In the genomic region with DNA sequence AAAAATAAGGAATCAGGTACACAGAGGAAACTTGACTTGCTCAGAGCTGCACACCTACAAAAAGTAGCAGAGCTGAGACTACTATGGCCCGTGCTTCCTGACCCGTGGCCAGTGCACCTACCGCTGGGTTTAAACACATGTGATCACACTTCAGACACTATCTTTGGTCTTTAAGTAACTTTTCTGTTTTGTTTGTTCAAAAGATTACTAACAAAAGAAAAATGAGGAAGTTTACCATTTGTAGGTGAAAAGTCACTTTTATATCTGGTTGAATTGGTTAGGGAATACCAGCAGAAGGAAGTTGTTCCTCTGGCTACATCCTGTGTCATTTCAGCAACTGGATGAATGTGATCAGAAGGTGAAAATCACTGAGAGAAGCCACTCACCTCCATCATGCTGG, we compare ENCODE assay signal across 1 cellular context.
A peak's percentile ranks its signal among the peaks of the same experiment; 100 is the strongest.
TF ChIP-seq lines count a peak whose summit lies in the region.

No MANE protein-coding gene starts in this region.

TF ChIP-seq in GM12878, 131 proteins besides CTCF, POLR2A, EP300 and RAD21 (continues in another document):
- TF ChIP-seq WRNIP1 (IDR thresholded peaks at IDR 0.05; ENCODE audit: borderline replicate concordance, low read depth, low read length) = no peak
- no peak for TF ChIP-seq NFXL1 (IDR thresholded peaks at IDR 0.05; ENCODE audit: borderline replicate concordance)
- TF ChIP-seq MEF2B (IDR thresholded peaks at IDR 0.05; ENCODE audit: partially characterized antibody, poor library complexity, severe bottlenecking) = peak; percentile 60
- no peak for TF ChIP-seq POU2F2 (IDR thresholded peaks at IDR 0.05; ENCODE audit: borderline replicate concordance, low read depth, low read length)
- TF ChIP-seq GATAD2B (conservative IDR thresholded peaks at IDR 0.05; ENCODE audit: low read depth) = no peak
- peak; percentile 9 to 30; a peak in 1 of 4 replicates for TF ChIP-seq BHLHE40 (IDR thresholded peaks at IDR 0.05; ENCODE audit: borderline replicate concordance in 1 of 2, low read depth in 2 of 2, low read length in 1 of 2)
- no peak for TF ChIP-seq RB1 (IDR thresholded peaks at IDR 0.05; ENCODE audit: borderline replicate concordance)
- no peak for TF ChIP-seq LARP7 (IDR thresholded peaks at IDR 0.05)
- TF ChIP-seq USF2 (IDR thresholded peaks at IDR 0.05; ENCODE audit: borderline replicate concordance, low read depth, low read length) = no peak
- TF ChIP-seq, protein P1, sequence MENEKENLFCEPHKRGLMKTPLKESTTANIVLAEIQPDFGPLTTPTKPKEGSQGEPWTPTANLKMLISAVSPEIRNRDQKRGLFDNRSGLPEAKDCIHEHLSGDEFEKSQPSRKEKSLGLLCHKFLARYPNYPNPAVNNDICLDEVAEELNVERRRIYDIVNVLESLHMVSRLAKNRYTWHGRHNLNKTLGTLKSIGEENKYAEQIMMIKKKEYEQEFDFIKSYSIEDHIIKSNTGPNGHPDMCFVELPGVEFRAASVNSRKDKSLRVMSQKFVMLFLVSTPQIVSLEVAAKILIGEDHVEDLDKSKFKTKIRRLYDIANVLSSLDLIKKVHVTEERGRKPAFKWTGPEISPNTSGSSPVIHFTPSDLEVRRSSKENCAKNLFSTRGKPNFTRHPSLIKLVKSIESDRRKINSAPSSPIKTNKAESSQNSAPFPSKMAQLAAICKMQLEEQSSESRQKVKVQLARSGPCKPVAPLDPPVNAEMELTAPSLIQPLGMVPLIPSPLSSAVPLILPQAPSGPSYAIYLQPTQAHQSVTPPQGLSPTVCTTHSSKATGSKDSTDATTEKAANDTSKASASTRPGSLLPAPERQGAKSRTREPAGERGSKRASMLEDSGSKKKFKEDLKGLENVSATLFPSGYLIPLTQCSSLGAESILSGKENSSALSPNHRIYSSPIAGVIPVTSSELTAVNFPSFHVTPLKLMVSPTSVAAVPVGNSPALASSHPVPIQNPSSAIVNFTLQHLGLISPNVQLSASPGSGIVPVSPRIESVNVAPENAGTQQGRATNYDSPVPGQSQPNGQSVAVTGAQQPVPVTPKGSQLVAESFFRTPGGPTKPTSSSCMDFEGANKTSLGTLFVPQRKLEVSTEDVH (IDR thresholded peaks at IDR 0.05; ENCODE audit: low read depth, partially characterized antibody) = no peak
- TF ChIP-seq, protein P2, sequence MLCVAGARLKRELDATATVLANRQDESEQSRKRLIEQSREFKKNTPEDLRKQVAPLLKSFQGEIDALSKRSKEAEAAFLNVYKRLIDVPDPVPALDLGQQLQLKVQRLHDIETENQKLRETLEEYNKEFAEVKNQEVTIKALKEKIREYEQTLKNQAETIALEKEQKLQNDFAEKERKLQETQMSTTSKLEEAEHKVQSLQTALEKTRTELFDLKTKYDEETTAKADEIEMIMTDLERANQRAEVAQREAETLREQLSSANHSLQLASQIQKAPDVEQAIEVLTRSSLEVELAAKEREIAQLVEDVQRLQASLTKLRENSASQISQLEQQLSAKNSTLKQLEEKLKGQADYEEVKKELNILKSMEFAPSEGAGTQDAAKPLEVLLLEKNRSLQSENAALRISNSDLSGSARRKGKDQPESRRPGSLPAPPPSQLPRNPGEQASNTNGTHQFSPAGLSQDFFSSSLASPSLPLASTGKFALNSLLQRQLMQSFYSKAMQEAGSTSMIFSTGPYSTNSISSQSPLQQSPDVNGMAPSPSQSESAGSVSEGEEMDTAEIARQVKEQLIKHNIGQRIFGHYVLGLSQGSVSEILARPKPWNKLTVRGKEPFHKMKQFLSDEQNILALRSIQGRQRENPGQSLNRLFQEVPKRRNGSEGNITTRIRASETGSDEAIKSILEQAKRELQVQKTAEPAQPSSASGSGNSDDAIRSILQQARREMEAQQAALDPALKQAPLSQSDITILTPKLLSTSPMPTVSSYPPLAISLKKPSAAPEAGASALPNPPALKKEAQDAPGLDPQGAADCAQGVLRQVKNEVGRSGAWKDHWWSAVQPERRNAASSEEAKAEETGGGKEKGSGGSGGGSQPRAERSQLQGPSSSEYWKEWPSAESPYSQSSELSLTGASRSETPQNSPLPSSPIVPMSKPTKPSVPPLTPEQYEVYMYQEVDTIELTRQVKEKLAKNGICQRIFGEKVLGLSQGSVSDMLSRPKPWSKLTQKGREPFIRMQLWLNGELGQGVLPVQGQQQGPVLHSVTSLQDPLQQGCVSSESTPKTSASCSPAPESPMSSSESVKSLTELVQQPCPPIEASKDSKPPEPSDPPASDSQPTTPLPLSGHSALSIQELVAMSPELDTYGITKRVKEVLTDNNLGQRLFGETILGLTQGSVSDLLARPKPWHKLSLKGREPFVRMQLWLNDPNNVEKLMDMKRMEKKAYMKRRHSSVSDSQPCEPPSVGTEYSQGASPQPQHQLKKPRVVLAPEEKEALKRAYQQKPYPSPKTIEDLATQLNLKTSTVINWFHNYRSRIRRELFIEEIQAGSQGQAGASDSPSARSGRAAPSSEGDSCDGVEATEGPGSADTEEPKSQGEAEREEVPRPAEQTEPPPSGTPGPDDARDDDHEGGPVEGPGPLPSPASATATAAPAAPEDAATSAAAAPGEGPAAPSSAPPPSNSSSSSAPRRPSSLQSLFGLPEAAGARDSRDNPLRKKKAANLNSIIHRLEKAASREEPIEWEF (IDR thresholded peaks at IDR 0.05; ENCODE audit: insufficient replicate concordance, low read depth, low read length) = no peak
- TF ChIP-seq SMARCA5 (IDR thresholded peaks at IDR 0.05) = 0 out of 2 replicates have a peak, but pooled peaks have one; percentile 36
- 0 out of 2 replicates have a peak, but pooled peaks have one; percentile 16 for TF ChIP-seq MTA2 (IDR thresholded peaks at IDR 0.05; ENCODE audit: low read depth)
- TF ChIP-seq BMI1 (IDR thresholded peaks at IDR 0.05; ENCODE audit: borderline replicate concordance) = no peak
- TF ChIP-seq SUZ12 (IDR thresholded peaks at IDR 0.05; ENCODE audit: unreplicated experiment) = no peak
- TF ChIP-seq RELB (IDR thresholded peaks at IDR 0.05; ENCODE audit: low read depth) = no peak
- no peak for TF ChIP-seq SMAD5 (IDR thresholded peaks at IDR 0.05; ENCODE audit: low read depth)
- no peak for TF ChIP-seq SP1 (IDR thresholded peaks at IDR 0.05; ENCODE audit: low read depth, low read length)
- no peak for TF ChIP-seq ESRRA (IDR thresholded peaks at IDR 0.05; ENCODE audit: low read length)
- TF ChIP-seq RELA (IDR thresholded peaks at IDR 0.05; ENCODE audit: borderline replicate concordance, partially characterized antibody) = no peak
- no peak for TF ChIP-seq CREB1 (IDR thresholded peaks at IDR 0.05; ENCODE audit: low read depth)
- no peak for TF ChIP-seq CHD4 (IDR thresholded peaks at IDR 0.05)
- no peak for TF ChIP-seq CBFB (IDR thresholded peaks at IDR 0.05; ENCODE audit: low read depth)
- TF ChIP-seq TCF3 (IDR thresholded peaks at IDR 0.05; ENCODE audit: borderline replicate concordance, insufficient read depth, low read depth, low read length) = no peak
- no peak for TF ChIP-seq ATF7 (IDR thresholded peaks at IDR 0.05; ENCODE audit: low read depth)
- TF ChIP-seq ZBED1 (IDR thresholded peaks at IDR 0.05; ENCODE audit: borderline replicate concordance) = no peak
- TF ChIP-seq ZNF217 (IDR thresholded peaks at IDR 0.05) = no peak
- TF ChIP-seq PAX5 (IDR thresholded peaks at IDR 0.05; ENCODE audit: borderline replicate concordance, low read depth, low read length) = 0 out of 2 replicates have a peak, but pooled peaks have one; percentile 22
- TF ChIP-seq USF1 (IDR thresholded peaks at IDR 0.05; ENCODE audit: borderline replicate concordance, extremely low read length, insufficient read depth, low read depth, low read length) = no peak
- TF ChIP-seq EED (IDR thresholded peaks at IDR 0.05; ENCODE audit: low read depth) = no peak
- TF ChIP-seq ZNF207 (IDR thresholded peaks at IDR 0.05; ENCODE audit: borderline replicate concordance) = no peak
- TF ChIP-seq FOXM1 (IDR thresholded peaks at IDR 0.05; ENCODE audit: low read depth, low read length) = no peak
- TF ChIP-seq NRF1 (conservative IDR thresholded peaks at IDR 0.05; ENCODE audit: low read depth, low read length) = no peak
- TF ChIP-seq, protein P3, sequence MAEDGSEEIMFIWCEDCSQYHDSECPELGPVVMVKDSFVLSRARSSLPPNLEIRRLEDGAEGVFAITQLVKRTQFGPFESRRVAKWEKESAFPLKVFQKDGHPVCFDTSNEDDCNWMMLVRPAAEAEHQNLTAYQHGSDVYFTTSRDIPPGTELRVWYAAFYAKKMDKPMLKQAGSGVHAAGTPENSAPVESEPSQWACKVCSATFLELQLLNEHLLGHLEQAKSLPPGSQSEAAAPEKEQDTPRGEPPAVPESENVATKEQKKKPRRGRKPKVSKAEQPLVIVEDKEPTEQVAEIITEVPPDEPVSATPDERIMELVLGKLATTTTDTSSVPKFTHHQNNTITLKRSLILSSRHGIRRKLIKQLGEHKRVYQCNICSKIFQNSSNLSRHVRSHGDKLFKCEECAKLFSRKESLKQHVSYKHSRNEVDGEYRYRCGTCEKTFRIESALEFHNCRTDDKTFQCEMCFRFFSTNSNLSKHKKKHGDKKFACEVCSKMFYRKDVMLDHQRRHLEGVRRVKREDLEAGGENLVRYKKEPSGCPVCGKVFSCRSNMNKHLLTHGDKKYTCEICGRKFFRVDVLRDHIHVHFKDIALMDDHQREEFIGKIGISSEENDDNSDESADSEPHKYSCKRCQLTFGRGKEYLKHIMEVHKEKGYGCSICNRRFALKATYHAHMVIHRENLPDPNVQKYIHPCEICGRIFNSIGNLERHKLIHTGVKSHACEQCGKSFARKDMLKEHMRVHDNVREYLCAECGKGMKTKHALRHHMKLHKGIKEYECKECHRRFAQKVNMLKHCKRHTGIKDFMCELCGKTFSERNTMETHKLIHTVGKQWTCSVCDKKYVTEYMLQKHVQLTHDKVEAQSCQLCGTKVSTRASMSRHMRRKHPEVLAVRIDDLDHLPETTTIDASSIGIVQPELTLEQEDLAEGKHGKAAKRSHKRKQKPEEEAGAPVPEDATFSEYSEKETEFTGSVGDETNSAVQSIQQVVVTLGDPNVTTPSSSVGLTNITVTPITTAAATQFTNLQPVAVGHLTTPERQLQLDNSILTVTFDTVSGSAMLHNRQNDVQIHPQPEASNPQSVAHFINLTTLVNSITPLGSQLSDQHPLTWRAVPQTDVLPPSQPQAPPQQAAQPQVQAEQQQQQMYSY (CRISPR knock-in tag; IDR thresholded peaks at IDR 0.05) = no peak
- peak; percentile 19; the same call in 1 of the 2 replicates for TF ChIP-seq IKZF1 (conservative IDR thresholded peaks at IDR 0.05)
- TF ChIP-seq, protein P4, sequence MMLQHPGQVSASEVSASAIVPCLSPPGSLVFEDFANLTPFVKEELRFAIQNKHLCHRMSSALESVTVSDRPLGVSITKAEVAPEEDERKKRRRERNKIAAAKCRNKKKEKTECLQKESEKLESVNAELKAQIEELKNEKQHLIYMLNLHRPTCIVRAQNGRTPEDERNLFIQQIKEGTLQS (IDR thresholded peaks at IDR 0.05; ENCODE audit: borderline replicate concordance, extremely low read depth, low read depth, low read length) = no peak
- peak; percentile 55 for TF ChIP-seq NR2F1 (conservative IDR thresholded peaks at IDR 0.05)
- TF ChIP-seq YY1 (IDR thresholded peaks at IDR 0.05; ENCODE audit: low read depth, low read length) = no peak
- TF ChIP-seq ZSCAN29 (IDR thresholded peaks at IDR 0.05) = no peak
- TF ChIP-seq POLR2AphosphoS5 (IDR thresholded peaks at IDR 0.05; ENCODE audit: low read length) = no peak
- TF ChIP-seq ZNF384 (IDR thresholded peaks at IDR 0.05; ENCODE audit: borderline replicate concordance, low read depth, low read length) = no peak
- TF ChIP-seq, protein P5, sequence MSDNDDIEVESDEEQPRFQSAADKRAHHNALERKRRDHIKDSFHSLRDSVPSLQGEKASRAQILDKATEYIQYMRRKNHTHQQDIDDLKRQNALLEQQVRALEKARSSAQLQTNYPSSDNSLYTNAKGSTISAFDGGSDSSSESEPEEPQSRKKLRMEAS (IDR thresholded peaks at IDR 0.05; ENCODE audit: low read depth, low read length) = no peak
- TF ChIP-seq, protein P6, sequence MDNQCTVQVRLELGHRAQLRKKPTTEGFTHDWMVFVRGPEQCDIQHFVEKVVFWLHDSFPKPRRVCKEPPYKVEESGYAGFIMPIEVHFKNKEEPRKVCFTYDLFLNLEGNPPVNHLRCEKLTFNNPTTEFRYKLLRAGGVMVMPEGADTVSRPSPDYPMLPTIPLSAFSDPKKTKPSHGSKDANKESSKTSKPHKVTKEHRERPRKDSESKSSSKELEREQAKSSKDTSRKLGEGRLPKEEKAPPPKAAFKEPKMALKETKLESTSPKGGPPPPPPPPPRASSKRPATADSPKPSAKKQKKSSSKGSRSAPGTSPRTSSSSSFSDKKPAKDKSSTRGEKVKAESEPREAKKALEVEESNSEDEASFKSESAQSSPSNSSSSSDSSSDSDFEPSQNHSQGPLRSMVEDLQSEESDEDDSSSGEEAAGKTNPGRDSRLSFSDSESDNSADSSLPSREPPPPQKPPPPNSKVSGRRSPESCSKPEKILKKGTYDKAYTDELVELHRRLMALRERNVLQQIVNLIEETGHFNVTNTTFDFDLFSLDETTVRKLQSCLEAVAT (IDR thresholded peaks at IDR 0.05) = no peak
- TF ChIP-seq MTA3 (IDR thresholded peaks at IDR 0.05; ENCODE audit: borderline replicate concordance, low read length) = no peak
- no peak for TF ChIP-seq PAX8 (IDR thresholded peaks at IDR 0.05)
- no peak for TF ChIP-seq NR2C1 (IDR thresholded peaks at IDR 0.05)
- peak in 1 of 2 experiments; percentile 15; a peak in 1 of 4 replicates for TF ChIP-seq IKZF2 (IDR thresholded peaks at IDR 0.05)
- no peak for TF ChIP-seq CHD2 (IDR thresholded peaks at IDR 0.05; ENCODE audit: borderline replicate concordance, low read depth, low read length)
